24 cellular contexts compared by ENCODE assay signal in the genomic region with DNA sequence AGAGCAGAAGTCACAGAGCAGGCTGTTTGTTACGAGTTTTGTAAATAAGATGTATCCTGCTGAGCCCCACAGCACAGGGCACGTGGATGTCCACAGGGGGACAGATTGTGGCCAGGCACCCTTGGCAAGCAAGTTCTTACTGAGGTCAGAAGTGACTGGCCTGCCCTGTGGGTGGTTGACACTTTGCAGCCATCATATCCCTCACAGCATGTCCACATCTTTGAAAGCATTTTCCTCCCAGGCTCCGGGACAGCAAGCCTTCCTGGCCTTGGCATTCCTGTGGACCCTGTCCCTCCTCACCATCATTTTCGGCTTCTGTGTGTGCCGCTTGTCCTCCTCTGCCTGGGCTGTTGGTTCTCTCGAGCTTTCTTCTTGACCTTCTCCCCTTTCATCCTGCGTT.
"Had no signal": no experiment of that assay in that cellular context is flagged by ENCODE, and none has a peak within 500 bp of the region (broad histone marks: within the 10 kb centered on the region; RNA-seq: fewer than 3 reads in every experiment).

No MANE protein-coding gene starts in this region.

- H3K36me3 ChIP-seq: SJCRH30, WERI-Rb-1 had no signal

- H3K9me3 Mint-ChIP-seq: activated CD4-positive, alpha-beta T cell treated with anti-CD3 and anti-CD28 coated beads, Interleukin-2, amount 10 ng/mL, durations not matched to agents 24 days and 14 days; activated CD8-positive, alpha-beta T cell treated with anti-CD3 and anti-CD28 coated beads for 36 hours; activated naive CD4-positive, alpha-beta T cell treated with anti-CD3 and anti-CD28 coated beads, Interleukin-2, amount 10 ng/mL, durations not matched to agents 7 days and 5 days; activated naive CD8-positive, alpha-beta T cell treated with anti-CD3 and anti-CD28 coated beads, Interleukin-2, amount 10 ng/mL, durations not matched to agents 7 days and 5 days; activated T-cell treated with anti-CD3 and anti-CD28 coated beads, Interleukin-2, amount 50 U/mL, for 4 hours; activated T-helper 1 cell treated with anti-CD3 and anti-CD28 coated beads, Interleukin-12 subunit alpha, Interleukin-12 subunit beta, Interleukin-2, Interleukin-4 antibody, amounts not matched to agents 30 ng/mL and 10 ng/mL and 1 ng/mL, durations not matched to agents 14 hours and 24 hours and 36 hours; IgD-negative memory B cell had no signal

- H3K4me1 ChIP-seq: ascending aorta, SJCRH30 had no signal

- DNase-seq: activated CD4-positive, alpha-beta T cell treated with anti-CD3 and anti-CD28 coated beads, Interleukin-2, amount 10 ng/mL, durations not matched to agents 24 days and 14 days; activated CD4-positive, alpha-beta T cell treated with anti-CD3 and anti-CD28 coated beads, Interleukin-2, amount 50 U/mL, for 4 hours; activated CD8-positive, alpha-beta T cell treated with anti-CD3 and anti-CD28 coated beads for 36 hours; activated naive CD4-positive, alpha-beta T cell treated with anti-CD3 and anti-CD28 coated beads, Interleukin-2, amount 10 ng/mL, durations not matched to agents 7 days and 5 days; activated naive CD8-positive, alpha-beta T cell treated with anti-CD3 and anti-CD28 coated beads, Interleukin-2, amount 10 ng/mL, durations not matched to agents 7 days and 5 days; activated T-cell treated with anti-CD3 and anti-CD28 coated beads for 4 hours; activated T-cell treated with anti-CD3 and anti-CD28 coated beads, Interleukin-2, amount 50 U/mL, for 4 hours; amygdala; Karpas-422; KBM-7; NCI-H1105; NCI-H1417 treated with DMSO at 0.1 percent for 48 hours; NCI-H187 treated with DMSO at 0.1 percent for 48 hours; NCI-H345; NCI-H524 treated with DMSO at 0.1 percent for 48 hours; SHP77; SJCRH30; T1000; WERI-Rb-1 had no signal

- H3K27ac ChIP-seq: ascending aorta, SJCRH30, SK-N-MC, WERI-Rb-1 had no signal

- H3K9me3 ChIP-seq: ascending aorta, SJCRH30 had no signal

- H3K4me3 ChIP-seq: ascending aorta, SJCRH30, SK-N-MC had no signal

- ATAC-seq: activated CD8-positive, alpha-beta T cell treated with anti-CD3 and anti-CD28 coated beads for 36 hours; activated T-cell treated with anti-CD3 and anti-CD28 coated beads, Interleukin-2, amount 50 U/mL, for 4 hours; Panc1 had no signal

- H3K27ac Mint-ChIP-seq: activated CD4-positive, alpha-beta T cell treated with anti-CD3 and anti-CD28 coated beads, Interleukin-2, amount 10 ng/mL, durations not matched to agents 24 days and 14 days; activated CD8-positive, alpha-beta T cell treated with anti-CD3 and anti-CD28 coated beads for 36 hours; activated naive CD4-positive, alpha-beta T cell treated with anti-CD3 and anti-CD28 coated beads, Interleukin-2, amount 10 ng/mL, durations not matched to agents 7 days and 5 days; activated T-helper 1 cell treated with anti-CD3 and anti-CD28 coated beads, Interleukin-12 subunit alpha, Interleukin-12 subunit beta, Interleukin-2, Interleukin-4 antibody, amounts not matched to agents 30 ng/mL and 10 ng/mL and 1 ng/mL, durations not matched to agents 14 hours and 24 hours and 36 hours had no signal

- H3K27me3 ChIP-seq: ascending aorta, SJCRH30 had no signal
